In the genomic region with DNA sequence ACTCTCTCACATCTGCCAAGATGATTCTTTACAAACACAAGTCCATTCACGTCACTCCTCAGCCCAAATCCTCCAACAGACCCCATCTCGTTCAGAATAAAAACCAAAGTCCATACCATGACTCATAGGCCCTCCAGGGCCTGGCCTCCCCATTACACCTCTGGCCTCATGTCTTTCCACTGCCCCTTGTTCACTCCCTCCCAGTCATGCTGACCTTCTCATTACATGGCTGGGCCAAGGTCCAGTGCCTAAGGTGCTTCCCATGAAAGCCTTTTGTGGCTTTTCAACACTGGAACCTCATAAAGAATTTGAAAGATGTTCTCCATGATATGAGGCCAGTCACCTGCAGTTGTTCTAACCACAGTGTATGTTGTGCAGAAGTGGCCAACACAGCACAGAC, we compare ENCODE assay signal across 14 cellular contexts.
"Had no signal": no experiment of that assay in that cellular context is flagged by ENCODE, and none has a peak within 500 bp of the region (broad histone marks: within the 10 kb centered on the region; RNA-seq: fewer than 3 reads in every experiment).

No MANE protein-coding gene starts in this region.

- H3K4me1 Mint-ChIP-seq: activated CD4-positive, alpha-beta T cell treated with anti-CD3 and anti-CD28 coated beads for 36 hours; endodermal cell had no signal

- H3K27me3 ChIP-seq: stomach had no signal

- H3K4me3 Mint-ChIP-seq: activated CD4-positive, alpha-beta memory T cell treated with anti-CD3 and anti-CD28 coated beads, Interleukin-2, amount 10 ng/mL, durations not matched to agents 7 days and 5 days; activated CD4-positive, alpha-beta T cell treated with anti-CD3 and anti-CD28 coated beads for 36 hours; activated T-cell treated with anti-CD3 and anti-CD28 coated beads, Interleukin-2, amount 50 U/mL, for 24 hours; endodermal cell; nephron; T-helper 1 cell treated with Interleukin-12 subunit alpha and Interleukin-12 subunit beta and Interleukin-4 antibody, amounts not matched to agents 30 μg/mL and 1 μg/mL, for 36 hours had no signal

- DNase-seq: activated CD4-positive, alpha-beta memory T cell treated with anti-CD3 and anti-CD28 coated beads, Interleukin-2, amount 10 ng/mL, durations not matched to agents 7 days and 5 days; activated CD4-positive, alpha-beta T cell treated with anti-CD3 and anti-CD28 coated beads for 36 hours; activated effector memory CD4-positive, alpha-beta T cell treated with Interleukin-2 at 50 U/mL for 16 hours; activated T-cell treated with anti-CD3 and anti-CD28 coated beads, Interleukin-2, amount 50 U/mL, for 24 hours; endodermal cell; erythroblast; nucleus accumbens; right cardiac atrium; stimulated activated CD4-positive, alpha-beta T cell treated with anti-CD3 and anti-CD28 coated beads, Interleukin-1b, Interleukin-23, amount 100 ng/mL, for 48 hours; stomach had no signal

- H3K4me3 ChIP-seq: stomach, thoracic aorta had no signal

- H3K9me3 Mint-ChIP-seq: T-helper 1 cell treated with Interleukin-12 subunit alpha and Interleukin-12 subunit beta and Interleukin-4 antibody, amounts not matched to agents 30 μg/mL and 1 μg/mL, for 36 hours had no signal

- H3K27ac ChIP-seq: thoracic aorta had no signal

- H3K36me3 ChIP-seq: stomach, thoracic aorta had no signal

- H3K9me3 ChIP-seq: stomach, thoracic aorta had no signal

- H3K27ac Mint-ChIP-seq: activated CD4-positive, alpha-beta memory T cell treated with anti-CD3 and anti-CD28 coated beads, Interleukin-2, amount 10 ng/mL, durations not matched to agents 7 days and 5 days; activated CD4-positive, alpha-beta T cell treated with anti-CD3 and anti-CD28 coated beads for 36 hours; activated naive CD4-positive, alpha-beta T cell treated with anti-CD3 and anti-CD28 coated beads, Interleukin-2, amount 50 U/mL, for 72 hours; activated T-cell treated with anti-CD3 and anti-CD28 coated beads, Interleukin-2, amount 50 U/mL, for 24 hours; endodermal cell; nephron; T-helper 1 cell treated with Interleukin-12 subunit alpha and Interleukin-12 subunit beta and Interleukin-4 antibody, amounts not matched to agents 30 μg/mL and 1 μg/mL, for 36 hours had no signal

- H3K27me3 Mint-ChIP-seq: activated CD4-positive, alpha-beta memory T cell treated with anti-CD3 and anti-CD28 coated beads, Interleukin-2, amount 10 ng/mL, durations not matched to agents 7 days and 5 days; activated CD4-positive, alpha-beta T cell treated with anti-CD3 and anti-CD28 coated beads for 36 hours; activated T-cell treated with anti-CD3 and anti-CD28 coated beads, Interleukin-2, amount 50 U/mL, for 24 hours had no signal
